ENCODE assay signal across 25 cellular contexts in genomic region chr12:49332441-49332861, GRCh38. TPM values are rescaled to one million over a fixed set of nuclear protein-coding genes. Genes with fewer than 3 reads are reported as not detected.
DNase-seq lines count a peak whose midpoint lies in the region; ATAC-seq and TF ChIP-seq lines count a peak whose summit lies in the region.
"Had no signal": no experiment of that assay in that cellular context is flagged by ENCODE, and none has a peak within 500 bp of the region (broad histone marks: within the 10 kb centered on the region; RNA-seq: fewer than 3 reads in every experiment).

No MANE protein-coding gene starts in this region.

- H3K4me3 Mint-ChIP-seq in T-helper 17 cell = peak overlapping the region; percentile 60

- no peak for TF ChIP-seq CTCF in prostate gland (IDR thresholded peaks at IDR 0.05)

- no peak for TF ChIP-seq POLR2A in prostate gland (IDR thresholded peaks at IDR 0.05)

- no peaks in the 10 kb centered on the region for H3K36me3 Mint-ChIP-seq in T-helper 17 cell (ENCODE audit: low read depth)
- H3K36me3 Mint-ChIP-seq: activated naive CD8-positive, alpha-beta T cell had no signal

- WGBS in prostate gland = 61% methylated on average over 17 of the region's 17 CpGs

- peak; percentile 40 for DNase-seq in EL
- DNase-seq in T-helper 17 cell = no peak
- DNase-seq in left kidney (ENCODE audit: low read depth, low spot score) = peak; percentile 19
- DNase-seq in stimulated activated CD8-positive, alpha-beta memory T cell treated with anti-CD3 and anti-CD28 coated beads, Interleukin-4, amount 100 ng/mL, for 48 hours = peak; percentile 22
- no peak for DNase-seq in prostate gland (ENCODE audit: low spot score)
- no peak for DNase-seq in activated CD8-positive, alpha-beta memory T cell treated with anti-CD3 and anti-CD28 coated beads for 24 hours
- DNase-seq: aorta; glutamatergic neuron; GOT3; naive B cell; NCI-H1930; NCI-H226; NCI-H774; right cardiac atrium; stimulated activated naive CD8-positive, alpha-beta T cell treated with anti-CD3 and anti-CD28 coated beads, Interleukin-15, Interleukin-2, amounts not matched to agents 100 U/mL and 50 U/mL, for 24 hours; T1000 had no signal

- ATAC-seq in T-helper 17 cell (no peak), HG03457 (IDR thresholded peaks at IDR 0.05; ENCODE audit: unreplicated experiment) (no peak), GM19023 (IDR thresholded peaks at IDR 0.05; ENCODE audit: unreplicated experiment) (no peak)
- ATAC-seq: Right ventricle myocardium inferior; stimulated activated naive CD8-positive, alpha-beta T cell treated with anti-CD3 and anti-CD28 coated beads, Interleukin-15, Interleukin-2, amounts not matched to agents 100 U/mL and 50 U/mL, for 24 hours had no signal

- H3K27me3 ChIP-seq in prostate gland (replicated peaks; ENCODE audit: insufficient read depth) = peaks cover 12% of the 10 kb centered on the region

- no peak overlapping the region for H3K27ac Mint-ChIP-seq in T-helper 17 cell
- H3K27ac Mint-ChIP-seq: activated naive CD8-positive, alpha-beta T cell; activated T-helper 1 cell treated with anti-CD3 and anti-CD28 coated beads, Interleukin-12 subunit alpha, Interleukin-12 subunit beta, Interleukin-2, Interleukin-4 antibody, amounts not matched to agents 30 ng/mL and 10 ng/mL and 1 ng/mL, durations not matched to agents 14 hours and 24 hours and 36 hours had no signal

- intact Hi-C loops in prostate gland (cut with DNase I) = loop anchor here (5.0 kb wide), 2 partner anchors 35 to 180 kb away; partner anchors contain the start of gene PRPH

- H3K27me3 Mint-ChIP-seq in T-helper 17 cell = peaks cover 49% of the 10 kb centered on the region

- H3K9me3 ChIP-seq in T-helper 17 cell (ENCODE audit: control insufficient read depth, low read length, poor library complexity, severe bottlenecking) (no peaks in the 10 kb centered on the region), prostate gland (no peaks in the 10 kb centered on the region)
- H3K9me3 ChIP-seq: thyroid gland had no signal

- H3K27ac ChIP-seq in prostate gland = no peak overlapping the region
- H3K27ac ChIP-seq: C4-2B, thyroid gland had no signal

- no peak overlapping the region for H3K4me3 ChIP-seq in prostate gland
- H3K4me3 ChIP-seq: thyroid gland had no signal

- H3K4me1 Mint-ChIP-seq in T-helper 17 cell = peaks cover 20% of the 10 kb centered on the region

- no peaks in the 10 kb centered on the region for H3K36me3 ChIP-seq in prostate gland
- H3K36me3 ChIP-seq: thyroid gland had no signal

- peaks cover 4% of the 10 kb centered on the region for H3K4me1 ChIP-seq in prostate gland (replicated peaks)

RNA-seq across cellular contexts. Expression of gene C1QL4, which starts 4.5 kb away (rescaled TPM):
- total RNA-seq in T-helper 17 cell (not detected), prostate gland (1 to 10 TPM in 1 of 2 donors, not detected in 1; 1.3 TPM)
- total RNA-seq: activated T-helper 1 cell treated with anti-CD3 and anti-CD28 coated beads, Interleukin-12 subunit alpha, Interleukin-12 subunit beta, Interleukin-2, Interleukin-4 antibody, amounts not matched to agents 30 ng/mL and 10 ng/mL and 1 ng/mL, durations not matched to agents 14 hours and 24 hours and 36 hours; aorta; left lobe of liver; right cardiac atrium; Right ventricle myocardium inferior had no signal

RNA-seq across cellular contexts. Expression of gene TROAP, which starts 9.4 kb away (rescaled TPM):
- total RNA-seq in T-helper 17 cell (under 1 TPM in 1 of 2 donors, not detected in 1; 0.55 TPM), prostate gland (1 to 10 TPM in 1 of 2 donors, under 1 TPM in 1; 0.46 to 5.2 TPM)

RNA-seq across cellular contexts. Expression of gene DNAJC22, which starts 14.2 kb away (rescaled TPM):
- total RNA-seq in T-helper 17 cell = not detected
- 1 to 10 TPM in 1 of 2 donors, under 1 TPM in 1; 0.23 to 4.3 TPM for total RNA-seq in prostate gland
- total RNA-seq: Right ventricle myocardium inferior had no signal

RNA-seq across cellular contexts. Expression of gene SPATS2, which starts 34.8 kb away (rescaled TPM):
- 1 to 10 TPM; 5.2 TPM for total RNA-seq in T-helper 17 cell
- total RNA-seq in prostate gland = 10 to 100 TPM; 30.1 to 34.2 TPM

RNA-seq across cellular contexts. Expression of gene PRPH, which starts 37.5 kb away (rescaled TPM):
- total RNA-seq in T-helper 17 cell (not detected), prostate gland (10 to 100 TPM in 1 of 2 donors, 1 to 10 TPM in 1; 1.4 to 11.4 TPM)
- total RNA-seq: activated T-helper 1 cell treated with anti-CD3 and anti-CD28 coated beads, Interleukin-12 subunit alpha, Interleukin-12 subunit beta, Interleukin-2, Interleukin-4 antibody, amounts not matched to agents 30 ng/mL and 10 ng/mL and 1 ng/mL, durations not matched to agents 14 hours and 24 hours and 36 hours; left lobe of liver; OCI-LY7 had no signal

Comparison
In these comparisons a context has a peak if more than half of its experiments do, and no peak if none do; other contexts are left out.
1. DNase-seq: peak in EL (single experiment), left kidney (single experiment) and stimulated activated CD8-positive, alpha-beta memory T cell treated with anti-CD3 and anti-CD28 coated beads, Interleukin-4, amount 100 ng/mL, for 48 hours (single experiment); none in T-helper 17 cell (0 of 3), prostate gland (single experiment) and activated CD8-positive, alpha-beta memory T cell treated with anti-CD3 and anti-CD28 coated beads for 24 hours (single experiment).